23 cellular contexts compared by ENCODE assay signal in the genomic region with DNA sequence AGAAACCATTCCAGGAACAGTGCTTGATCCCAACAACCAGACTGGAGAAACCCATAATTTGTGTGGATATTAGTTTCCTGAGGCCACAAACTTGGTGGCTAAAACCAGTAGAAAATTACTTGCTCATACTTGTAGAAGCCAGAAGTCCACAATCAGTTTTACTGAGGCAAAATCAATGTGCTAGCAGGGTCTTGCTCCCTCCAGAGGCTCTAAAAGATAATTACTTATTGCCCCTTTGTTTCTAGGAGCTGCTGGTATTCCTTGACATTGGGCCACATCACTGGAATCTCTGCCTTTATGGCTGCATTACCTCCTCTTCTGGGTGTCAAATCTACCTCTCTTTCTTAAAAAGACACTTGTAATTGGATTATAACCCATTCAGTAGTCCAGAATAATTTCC.
DNase-seq lines count a peak whose midpoint lies in the region; ATAC-seq and TF ChIP-seq lines count a peak whose summit lies in the region.
"Had no signal": no experiment of that assay in that cellular context is flagged by ENCODE, and none has a peak within 500 bp of the region (broad histone marks: within the 10 kb centered on the region; RNA-seq: fewer than 3 reads in every experiment).

No MANE protein-coding gene starts in this region.

- intact Hi-C loops in HCT116 (cut with micrococcal nuclease) (loop anchor here (10.0 kb wide), 1 partner anchor 461 kb away; no protein-coding TSS in a partner anchor), tibial artery (cut with DNase I; ENCODE audit: low total_unique reads) (no loop called here)

- no peaks in the 10 kb centered on the region for H3K36me3 ChIP-seq in HCT116 (ENCODE audit: control insufficient read depth in 1 of 2, insufficient read depth in 2 of 2, low read length in 2 of 2)
- H3K36me3 ChIP-seq in tibial artery, result peaks cover 31 to 48% (median 42%) of the 10 kb centered on the region in 3 donors

- no peak overlapping the region for H3K4me2 ChIP-seq in HCT116 (ENCODE audit: low read length)
- H3K4me2 ChIP-seq: BLaER1 treated with 17β-estradiol and CSF1 and Interleukin-3, amounts not matched to agents 10 nM and 100 nM had no signal

- ATAC-seq in HCT116 (no peak), HG02610 (IDR thresholded peaks at IDR 0.05; ENCODE audit: unreplicated experiment) (no peak)

- H2AFZ ChIP-seq in HCT116 (ENCODE audit: low read depth, low read length, poor library complexity, severe bottlenecking), result no peak overlapping the region

- no peaks in the 10 kb centered on the region for H3K27me3 ChIP-seq in HCT116 (ENCODE audit: insufficient read depth, low read length)
- H3K27me3 ChIP-seq in tibial artery, result no peaks in the 10 kb centered on the region
- H3K27me3 ChIP-seq: BLaER1 treated with 17β-estradiol and CSF1 and Interleukin-3, amounts not matched to agents 10 nM and 100 nM; SJCRH30 had no signal

- H4K20me1 ChIP-seq in HCT116 (ENCODE audit: insufficient read depth), result no peaks in the 10 kb centered on the region
- H4K20me1 ChIP-seq: BLaER1 treated with 17β-estradiol and CSF1 and Interleukin-3, amounts not matched to agents 10 nM and 100 nM had no signal

- POLR2A ChIA-PET in HCT116 (lab: Charles Lee), result no interaction called here

- TF ChIP-seq POLR2A in HCT116 (IDR thresholded peaks at IDR 0.05; ENCODE audit: borderline replicate concordance, extremely low read depth, insufficient read depth, insufficient read length) (no peak), NB4 (IDR thresholded peaks at IDR 0.05; ENCODE audit: extremely low read depth, insufficient read length) (no peak)

- TF ChIP-seq CTCF in HCT116 (IDR thresholded peaks at IDR 0.05 in 2 of 3, conservative IDR thresholded peaks at IDR 0.05 in 1 of 3; ENCODE audit: borderline replicate concordance in 1 of 3, insufficient read depth in 1 of 3, low read depth in 2 of 3, low read length in 2 of 3) (no peak), NB4 (IDR thresholded peaks at IDR 0.05; ENCODE audit: low read depth, low read length) (no peak), choroid plexus epithelial cell (conservative IDR thresholded peaks at IDR 0.05; ENCODE audit: low read depth, low read length) (peak; percentile 18), tibial artery (IDR thresholded peaks at IDR 0.05) (no peak)

- CTCF ChIA-PET in HCT116 (lab: Charles Lee), result interaction anchor here (1.0 kb wide), 1 partner anchor 17 kb away, joined by 3 read pairs; no protein-coding TSS in a partner anchor
- CTCF ChIA-PET in activated naive CD4-positive, alpha-beta T cell treated with anti-CD3 and anti-CD28 coated beads, Interleukin-2, amount 10 ng/mL, durations not matched to agents 7 days and 5 days (lab: Charles Lee), result no interaction called here

- H3K9me3 ChIP-seq in HCT116 (ENCODE audit: control insufficient read depth in 1 of 2, insufficient read depth in 1 of 2, low read depth in 1 of 2, low read length in 2 of 2) (no peaks in the 10 kb centered on the region), tibial artery (no peaks in the 10 kb centered on the region)
- H3K9me3 ChIP-seq: BLaER1 treated with 17β-estradiol and CSF1 and Interleukin-3, amounts not matched to agents 10 nM and 100 nM; SJCRH30 had no signal

- no peak overlapping the region for H3K4me3 Mint-ChIP-seq in activated naive CD4-positive, alpha-beta T cell treated with anti-CD3 and anti-CD28 coated beads, Interleukin-2, amount 10 ng/mL, durations not matched to agents 7 days and 5 days
- H3K4me3 Mint-ChIP-seq: CD4-positive, alpha-beta memory T cell had no signal

- no peaks in the 10 kb centered on the region for H3K79me2 ChIP-seq in HCT116 (ENCODE audit: insufficient read depth, low read length)

- RAD21 ChIA-PET in HCT116 (lab: Charles Lee; ENCODE audit: low non-redundant PET in 1 of 2, low total read pairs in 2 of 2, uncharacterized antibody in 2 of 2, unreplicated experiment in 2 of 2), result no interaction called here

- H3K27ac ChIP-seq in HCT116 (ENCODE audit: low read depth, low read length) (no peak overlapping the region), tibial artery (no peak overlapping the region)
- H3K27ac ChIP-seq: BLaER1 treated with 17β-estradiol and CSF1 and Interleukin-3, amounts not matched to agents 10 nM and 100 nM; SJCRH30 had no signal

- no peaks in the 10 kb centered on the region for H3K4me1 Mint-ChIP-seq in activated naive CD4-positive, alpha-beta T cell treated with anti-CD3 and anti-CD28 coated beads, Interleukin-2, amount 10 ng/mL, durations not matched to agents 7 days and 5 days

- H3K9ac ChIP-seq in HCT116 (ENCODE audit: low read length), result no peak overlapping the region
- H3K9ac ChIP-seq: BLaER1 treated with 17β-estradiol and CSF1 and Interleukin-3, amounts not matched to agents 10 nM and 100 nM had no signal

- no peak overlapping the region for H3K27ac Mint-ChIP-seq in activated naive CD4-positive, alpha-beta T cell treated with anti-CD3 and anti-CD28 coated beads, Interleukin-2, amount 10 ng/mL, durations not matched to agents 7 days and 5 days
- H3K27ac Mint-ChIP-seq: CD4-positive, alpha-beta memory T cell had no signal

- no TSS peak for BruUV-seq in HCT116 (replicated peaks; lab: Mats Ljungman, UMichigan)

- peak; percentile 28 for TF ChIP-seq RAD21 in HCT116 (IDR thresholded peaks at IDR 0.05; ENCODE audit: low read depth)

- DNase-seq in HCT116 (ENCODE audit: low read depth, low spot score) (no peak), NB4 (ENCODE audit: low read depth) (peak; percentile 9), choroid plexus epithelial cell (ENCODE audit: low read depth) (peak; percentile 18), iPS-NIHi7 (ENCODE audit: extremely low spot score) (peak; percentile 19), COR-L47 (lab: John Stamatoyannopoulos, UW) (no peak), tibial artery (no peak)
- no peak for DNase-seq in activated naive CD4-positive, alpha-beta T cell treated with anti-CD3 and anti-CD28 coated beads, Interleukin-2, amount 10 ng/mL, durations not matched to agents 7 days and 5 days
- DNase-seq: ACHN; CD4-positive, alpha-beta memory T cell; DMS153; GF-D8; H7; IMR-90; NCI-H1105; NCI-H146; NCI-H2029; NCI-H226; NCI-H524; NCI-H82; SJCRH30; T-helper 1 cell had no signal

- H3K27me3 Mint-ChIP-seq in activated naive CD4-positive, alpha-beta T cell treated with anti-CD3 and anti-CD28 coated beads, Interleukin-2, amount 10 ng/mL, durations not matched to agents 7 days and 5 days, result no peaks in the 10 kb centered on the region
- H3K27me3 Mint-ChIP-seq: CD4-positive, alpha-beta memory T cell had no signal

- H3K4me3 ChIP-seq in HCT116 (replicated peaks in 1 of 2; ENCODE audit: low read depth in 1 of 2, low read length in 2 of 2), result no peak overlapping the region
- H3K4me3 ChIP-seq in NB4 (ENCODE audit: low read depth, low read length), result no peak overlapping the region
- H3K4me3 ChIP-seq in choroid plexus epithelial cell (ENCODE audit: low read depth, low read length), result no peak overlapping the region
- no peak overlapping the region for H3K4me3 ChIP-seq in tibial artery
- H3K4me3 ChIP-seq: BLaER1 treated with 17β-estradiol and CSF1 and Interleukin-3, amounts not matched to agents 10 nM and 100 nM; SJCRH30 had no signal

- no peaks in the 10 kb centered on the region for H3K9me3 Mint-ChIP-seq in activated naive CD4-positive, alpha-beta T cell treated with anti-CD3 and anti-CD28 coated beads, Interleukin-2, amount 10 ng/mL, durations not matched to agents 7 days and 5 days
- H3K9me3 Mint-ChIP-seq: CD4-positive, alpha-beta memory T cell had no signal

- H3K4me1 ChIP-seq in HCT116 (ENCODE audit: control insufficient read depth in 1 of 2, insufficient read depth in 2 of 2, low read length in 2 of 2) (no peaks in the 10 kb centered on the region), tibial artery (no peaks in the 10 kb centered on the region)
- H3K4me1 ChIP-seq: BLaER1 treated with 17β-estradiol and CSF1 and Interleukin-3, amounts not matched to agents 10 nM and 100 nM; SJCRH30 had no signal

- no peaks in the 10 kb centered on the region for H3K9me2 ChIP-seq in HCT116 (ENCODE audit: insufficient read depth)

- H3K36me3 Mint-ChIP-seq in activated naive CD4-positive, alpha-beta T cell treated with anti-CD3 and anti-CD28 coated beads, Interleukin-2, amount 10 ng/mL, durations not matched to agents 7 days and 5 days, result peaks cover 20% of the 10 kb centered on the region

TF ChIP-seq in HCT116, 20 proteins besides CTCF, POLR2A, EP300 and RAD21 (continues in another document):
- TF ChIP-seq YY1 (IDR thresholded peaks at IDR 0.05; ENCODE audit: extremely low read depth, insufficient replicate concordance, low read depth, low read length), result no peak
- no peak for TF ChIP-seq CEBPB (IDR thresholded peaks at IDR 0.05; ENCODE audit: low read depth)
- TF ChIP-seq FOSL1 (IDR thresholded peaks at IDR 0.05; ENCODE audit: low read depth), result no peak
- TF ChIP-seq, protein P1, sequence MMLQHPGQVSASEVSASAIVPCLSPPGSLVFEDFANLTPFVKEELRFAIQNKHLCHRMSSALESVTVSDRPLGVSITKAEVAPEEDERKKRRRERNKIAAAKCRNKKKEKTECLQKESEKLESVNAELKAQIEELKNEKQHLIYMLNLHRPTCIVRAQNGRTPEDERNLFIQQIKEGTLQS (IDR thresholded peaks at IDR 0.05), result no peak
- TF ChIP-seq EGR1 (IDR thresholded peaks at IDR 0.05; ENCODE audit: low read depth), result no peak
- TF ChIP-seq EZH2 (IDR thresholded peaks at IDR 0.05), result no peak
- TF ChIP-seq SIN3A (IDR thresholded peaks at IDR 0.05; ENCODE audit: low read depth), result no peak
- no peak for TF ChIP-seq SRF (IDR thresholded peaks at IDR 0.05; ENCODE audit: low read depth)
- TF ChIP-seq MAX (IDR thresholded peaks at IDR 0.05), result no peak
- no peak for TF ChIP-seq CBX3 (IDR thresholded peaks at IDR 0.05; ENCODE audit: low read depth)
- TF ChIP-seq, protein P2, sequence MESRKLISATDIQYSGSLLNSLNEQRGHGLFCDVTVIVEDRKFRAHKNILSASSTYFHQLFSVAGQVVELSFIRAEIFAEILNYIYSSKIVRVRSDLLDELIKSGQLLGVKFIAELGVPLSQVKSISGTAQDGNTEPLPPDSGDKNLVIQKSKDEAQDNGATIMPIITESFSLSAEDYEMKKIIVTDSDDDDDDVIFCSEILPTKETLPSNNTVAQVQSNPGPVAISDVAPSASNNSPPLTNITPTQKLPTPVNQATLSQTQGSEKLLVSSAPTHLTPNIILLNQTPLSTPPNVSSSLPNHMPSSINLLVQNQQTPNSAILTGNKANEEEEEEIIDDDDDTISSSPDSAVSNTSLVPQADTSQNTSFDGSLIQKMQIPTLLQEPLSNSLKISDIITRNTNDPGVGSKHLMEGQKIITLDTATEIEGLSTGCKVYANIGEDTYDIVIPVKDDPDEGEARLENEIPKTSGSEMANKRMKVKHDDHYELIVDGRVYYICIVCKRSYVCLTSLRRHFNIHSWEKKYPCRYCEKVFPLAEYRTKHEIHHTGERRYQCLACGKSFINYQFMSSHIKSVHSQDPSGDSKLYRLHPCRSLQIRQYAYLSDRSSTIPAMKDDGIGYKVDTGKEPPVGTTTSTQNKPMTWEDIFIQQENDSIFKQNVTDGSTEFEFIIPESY (IDR thresholded peaks at IDR 0.05; ENCODE audit: extremely low read depth, insufficient replicate concordance, low read length), result no peak

Comparison
In these comparisons a context has a peak if more than half of its experiments do, and no peak if none do; other contexts are left out.
1. DNase-seq: peak in NB4 (single experiment), choroid plexus epithelial cell (single experiment) and iPS-NIHi7 (single experiment); none in HCT116 (single experiment), COR-L47 (single experiment), activated naive CD4-positive, alpha-beta T cell treated with anti-CD3 and anti-CD28 coated beads, Interleukin-2, amount 10 ng/mL, durations not matched to agents 7 days and 5 days (single experiment) and tibial artery (0 of 2).